ENCODE assay signal across 8 cellular contexts in the genomic region with DNA sequence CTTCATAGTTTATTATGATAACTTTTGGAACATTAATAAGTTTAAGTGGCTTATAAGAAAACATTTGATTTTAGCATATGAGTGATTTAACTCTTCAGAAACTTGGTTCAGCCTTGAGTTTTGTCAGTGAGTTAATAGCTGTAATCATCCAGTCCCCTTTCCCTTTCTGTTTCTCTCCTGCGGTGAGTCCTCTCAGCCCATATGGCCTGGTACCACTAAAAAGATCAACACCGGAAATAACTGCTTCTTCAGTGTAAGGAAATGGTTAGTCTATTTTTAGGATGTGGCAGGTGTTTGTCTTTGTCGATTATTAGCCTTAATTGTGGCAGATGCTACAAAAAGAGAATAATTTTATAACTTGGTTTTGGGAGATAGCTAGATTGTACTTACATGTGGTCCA.
DNase-seq lines count a peak whose midpoint lies in the region; ATAC-seq lines count a peak whose summit lies in the region.

No MANE protein-coding gene starts in this region.

- no peaks in the 10 kb centered on the region for H3K9me3 Mint-ChIP-seq in naive thymus-derived CD8-positive, alpha-beta T cell

- H3K27me3 ChIP-seq in SJCRH30 = no peaks in the 10 kb centered on the region

- peaks cover 17 to 81% (median 62%) of the 10 kb centered on the region in 4 donors for H3K4me1 Mint-ChIP-seq in naive thymus-derived CD8-positive, alpha-beta T cell

- H3K27me3 Mint-ChIP-seq in naive thymus-derived CD8-positive, alpha-beta T cell = no peaks in the 10 kb centered on the region

- H3K4me3 ChIP-seq in SJCRH30 = no peak overlapping the region

- POLR2A ChIA-PET in naive thymus-derived CD8-positive, alpha-beta T cell (lab: Charles Lee) = interaction anchor here (1.6 to 1.7 kb wide), 2 partner anchors 15 to 182 kb away, joined by 4 to 5 read pairs; a partner anchor contains a TSS

- H3K36me3 ChIP-seq in SJCRH30 = peaks cover 4% of the 10 kb centered on the region

- intact Hi-C loops in left cardiac atrium (cut with DNase I) = no loop called here

- H3K9me3 ChIP-seq in SJCRH30 (replicated peaks) = no peaks in the 10 kb centered on the region

- DNase-seq in stimulated activated CD4-positive, alpha-beta T cell treated with anti-CD3 and anti-CD28 coated beads, Interleukin-15, amount 100 ng/mL, for 24 hours = peak; percentile 37
- no peak for DNase-seq in stimulated activated CD4-positive, alpha-beta T cell treated with anti-CD3 and anti-CD28 coated beads, Interleukin-2, amount 100 ng/mL, for 24 hours
- DNase-seq in NCI-H774 (lab: John Stamatoyannopoulos, UW) (peak; percentile 15), left cardiac atrium (no peak), SJCRH30 (no peak)
- peak in 5 of 10 donors; percentile 34 to 64 (median 61) for DNase-seq in naive thymus-derived CD8-positive, alpha-beta T cell
- DNase-seq in activated effector memory CD4-positive, alpha-beta T cell treated with Interleukin-2 at 50 U/mL for 16 hours = no peak

- H3K27ac Mint-ChIP-seq in naive thymus-derived CD8-positive, alpha-beta T cell = peak overlapping the region in 8 of 10 donors; percentile 7 to 88 (median 70)

- ATAC-seq in HG02943 (IDR thresholded peaks at IDR 0.05; ENCODE audit: low read depth, unreplicated experiment) = peak; percentile 84
- ATAC-seq in naive thymus-derived CD8-positive, alpha-beta T cell = peak; percentile 88 to 99
- ATAC-seq in left cardiac atrium = no peak

- peaks cover 9 to 33% (median 26%) of the 10 kb centered on the region in 3 donors for H3K36me3 Mint-ChIP-seq in naive thymus-derived CD8-positive, alpha-beta T cell

- H3K4me1 ChIP-seq in SJCRH30 = no peaks in the 10 kb centered on the region

- no peak overlapping the region for H3K27ac ChIP-seq in SJCRH30

- H3K4me3 Mint-ChIP-seq in naive thymus-derived CD8-positive, alpha-beta T cell = peak overlapping the region; percentile 2 to 79 (median 70)

Comparison
In these comparisons a context has a peak if more than half of its experiments do, and no peak if none do; other contexts are left out.
1. DNase-seq: peak in stimulated activated CD4-positive, alpha-beta T cell treated with anti-CD3 and anti-CD28 coated beads, Interleukin-15, amount 100 ng/mL, for 24 hours (single experiment) and NCI-H774 (single experiment); none in stimulated activated CD4-positive, alpha-beta T cell treated with anti-CD3 and anti-CD28 coated beads, Interleukin-2, amount 100 ng/mL, for 24 hours (0 of 2), left cardiac atrium (single experiment), activated effector memory CD4-positive, alpha-beta T cell treated with Interleukin-2 at 50 U/mL for 16 hours (single experiment) and SJCRH30 (0 of 2).
2. ATAC-seq: peak in HG02943 (single experiment) and naive thymus-derived CD8-positive, alpha-beta T cell (2 of 2); none in left cardiac atrium (0 of 2).